Comparison of ENCODE assay signal across 20 cellular contexts in genomic region chr15:83077487-83078230, GRCh38.
"Had no signal": no experiment of that assay in that cellular context is flagged by ENCODE, and none has a peak within 500 bp of the region (broad histone marks: within the 10 kb centered on the region; RNA-seq: fewer than 3 reads in every experiment).

No MANE protein-coding gene starts in this region.

- ATAC-seq: activated naive CD4-positive, alpha-beta T cell treated with anti-CD3 and anti-CD28 coated beads, Interleukin-2, amount 50 U/mL, for 72 hours; left lung; naive thymus-derived CD4-positive, alpha-beta T cell; right lobe of liver; stimulated activated naive B cell treated with anti-CD40 and anti-IgM and Interleukin-4, amounts not matched to agents 10 μg/mL and 1 μg/mL and 100 μg/mL, for 72 hours; T-helper 17 cell had no signal

- H3K27ac Mint-ChIP-seq: activated naive CD4-positive, alpha-beta T cell treated with anti-CD3 and anti-CD28 coated beads, Interleukin-2, amount 50 U/mL, for 72 hours; activated T-cell treated with anti-CD3 and anti-CD28 coated beads, Interleukin-2, amount 50 U/mL, for 72 hours; naive thymus-derived CD4-positive, alpha-beta T cell; stimulated activated naive B cell treated with anti-CD40 and anti-IgM and Interleukin-4, amounts not matched to agents 10 μg/mL and 1 μg/mL and 100 μg/mL, for 72 hours; T-helper 17 cell had no signal

- H3K27me3 ChIP-seq: ovary, right lobe of liver had no signal

- H3K4me1 ChIP-seq: esophagus muscularis mucosa, left lung, right lobe of liver, spleen, tibial artery had no signal

- H3K4me1 Mint-ChIP-seq: stimulated activated naive B cell treated with anti-CD40 and anti-IgM and Interleukin-4, amounts not matched to agents 10 μg/mL and 1 μg/mL and 100 μg/mL, for 72 hours; T-helper 17 cell had no signal

- H3K27ac ChIP-seq: cardiac muscle cell, esophagus muscularis mucosa, left lung, ovary, right lobe of liver, spleen, tibial artery, WERI-Rb-1 had no signal

- H3K4me3 ChIP-seq: cardiac muscle cell, esophagus muscularis mucosa, left lung, ovary, right lobe of liver, spleen, tibial artery had no signal

- H3K36me3 ChIP-seq: cardiac muscle cell, esophagus muscularis mucosa, left lung, ovary, right lobe of liver, spleen, tibial artery, WERI-Rb-1 had no signal

- DNase-seq: activated CD4-positive, alpha-beta T cell treated with anti-CD3 and anti-CD28 coated beads for 1 hour; activated CD4-positive, alpha-beta T cell treated with anti-CD3 and anti-CD28 coated beads, Interleukin-2, amount 50 U/mL, for 4 hours; activated gamma-delta T cell treated with Interleukin-2 at 50 U/mL for 16 hours; activated T-cell treated with anti-CD3 and anti-CD28 coated beads, Interleukin-2, amount 50 U/mL, for 72 hours; dermis blood vessel endothelial cell; effector memory CD4-positive, alpha-beta T cell; hypothalamus; kidney; left lung; naive thymus-derived CD4-positive, alpha-beta T cell; ovary; right lobe of liver; spleen; stimulated activated naive B cell treated with anti-CD40 and anti-IgM and Interleukin-4, amounts not matched to agents 10 μg/mL and 1 μg/mL and 100 μg/mL, for 72 hours; T-helper 17 cell; tibial artery; WERI-Rb-1 had no signal

- H3K4me3 Mint-ChIP-seq: activated T-cell treated with anti-CD3 and anti-CD28 coated beads, Interleukin-2, amount 50 U/mL, for 72 hours; naive thymus-derived CD4-positive, alpha-beta T cell; stimulated activated naive B cell treated with anti-CD40 and anti-IgM and Interleukin-4, amounts not matched to agents 10 μg/mL and 1 μg/mL and 100 μg/mL, for 72 hours; T-helper 17 cell had no signal
